In genomic region chr2:28276076-28276618, GRCh38 we compare ENCODE assay signal across 9 cellular contexts.
DNase-seq lines count a peak whose midpoint lies in the region; ATAC-seq and TF ChIP-seq lines count a peak whose summit lies in the region.
"Had no signal": no experiment of that assay in that cellular context is flagged by ENCODE, and none has a peak within 500 bp of the region (broad histone marks: within the 10 kb centered on the region; RNA-seq: fewer than 3 reads in every experiment).

No MANE protein-coding gene starts in this region.

- in situ Hi-C loops in mammary epithelial cell (cut with MboI; ENCODE audit: low sequenced_read_pairs in 2 of 2), result no loop called here

- H3K9me3 Mint-ChIP-seq in naive thymus-derived CD8-positive, alpha-beta T cell, result no peaks in the 10 kb centered on the region

- WGBS in mammary epithelial cell (ENCODE audit: low coverage, missing lambda C conversion rate), result 2% methylated on average over 11 of the region's 11 CpGs

- H3K27me3 ChIP-seq in mammary epithelial cell (ENCODE audit: insufficient read depth, low read length), result no peaks in the 10 kb centered on the region

- no peak overlapping the region for H3K4me3 Mint-ChIP-seq in naive thymus-derived CD8-positive, alpha-beta T cell

- H3K4me1 Mint-ChIP-seq in naive thymus-derived CD8-positive, alpha-beta T cell, result peaks cover 1 to 27% (median 7%) of the 10 kb centered on the region in 4 donors

- dilution Hi-C loops in mammary epithelial cell (cut with HindIII; ENCODE audit: low sequenced_read_pairs), result no loop called here

- no peaks in the 10 kb centered on the region for H4K20me1 ChIP-seq in mammary epithelial cell (ENCODE audit: insufficient read depth, low read length)

- ATAC-seq in GM18907 (IDR thresholded peaks at IDR 0.05; ENCODE audit: unreplicated experiment) (peak; percentile 73), GM19324 (IDR thresholded peaks at IDR 0.05; ENCODE audit: low FRiP score, unreplicated experiment) (no peak)
- ATAC-seq in naive thymus-derived CD8-positive, alpha-beta T cell, result no peak

- CTCF ChIA-PET in mammary epithelial cell (lab: Charles Lee; ENCODE audit: low non-redundant PET), result no interaction called here

- H3K4me2 ChIP-seq in mammary epithelial cell (ENCODE audit: insufficient read depth, low read depth, low read length), result peak overlapping the region; percentile 69

- H3K27ac ChIP-seq in mammary epithelial cell (ENCODE audit: insufficient read depth, low read depth, low read length), result peak overlapping the region; percentile 90
- H3K27ac ChIP-seq: HL-60 had no signal

- peaks cover 4 to 20% (median 8%) of the 10 kb centered on the region in 3 donors for H3K36me3 Mint-ChIP-seq in naive thymus-derived CD8-positive, alpha-beta T cell

- H3K36me3 ChIP-seq in mammary epithelial cell (ENCODE audit: insufficient read depth, low read length), result no peaks in the 10 kb centered on the region

- intact Hi-C loops in mammary epithelial cell (cut with micrococcal nuclease), result loop anchor here (1.0 to 5.0 kb wide), 2 partner anchors 104 to 115 kb away; no protein-coding TSS in a partner anchor

- TF ChIP-seq CTCF in AG09319 (IDR thresholded peaks at IDR 0.05; ENCODE audit: low read depth, low read length) (no peak), mammary epithelial cell (conservative IDR thresholded peaks at IDR 0.05 in 1 of 2, IDR thresholded peaks at IDR 0.05 in 1 of 2; ENCODE audit: extremely low read depth in 1 of 2, insufficient read depth in 1 of 2, low read depth in 1 of 2, low read length in 2 of 2) (no peak)

- H3K4me3 ChIP-seq in mammary epithelial cell (replicated peaks in 1 of 3; ENCODE audit: insufficient read depth in 1 of 3, low read depth in 2 of 3, low read length in 3 of 3), result no peak overlapping the region

- H3K79me2 ChIP-seq in mammary epithelial cell (ENCODE audit: insufficient read depth, low read length), result no peaks in the 10 kb centered on the region

- peak overlapping the region; percentile 78 for H3K9ac ChIP-seq in mammary epithelial cell (ENCODE audit: insufficient read depth, low read length)

- peak overlapping the region; percentile 49 for H2AFZ ChIP-seq in mammary epithelial cell (ENCODE audit: low read depth, low read length)

- no TSS peak for BruUV-seq in mammary epithelial cell (replicated peaks; lab: Mats Ljungman, UMichigan)

- H3K27ac Mint-ChIP-seq in naive thymus-derived CD8-positive, alpha-beta T cell, result no peak overlapping the region

- peaks cover 34% of the 10 kb centered on the region for H3K4me1 ChIP-seq in mammary epithelial cell (ENCODE audit: insufficient read depth, low read length)

- DNase-seq in AG09319 (ENCODE audit: extremely low read depth, low read depth) (peak; percentile 87), NCI-H2227 (lab: John Stamatoyannopoulos, UW; ENCODE audit: unreplicated experiment) (peak; percentile 44), mammary epithelial cell (peak; percentile 98), myocyte (ENCODE audit: low read depth) (peak; percentile 74), activated gamma-delta T cell (lab: John Stamatoyannopoulos, UW) (no peak)
- DNase-seq in naive thymus-derived CD8-positive, alpha-beta T cell, result no peak

- H3K27me3 Mint-ChIP-seq in naive thymus-derived CD8-positive, alpha-beta T cell, result no peaks in the 10 kb centered on the region

- POLR2A ChIA-PET in naive thymus-derived CD8-positive, alpha-beta T cell (lab: Charles Lee), result no interaction called here

- no peaks in the 10 kb centered on the region for H3K9me3 ChIP-seq in mammary epithelial cell (replicated peaks; ENCODE audit: insufficient read depth, low read length)

Comparison
In these comparisons a context has a peak if more than half of its experiments do, and no peak if none do; other contexts are left out.
1. DNase-seq: peak in AG09319 (single experiment), NCI-H2227 (single experiment), mammary epithelial cell (single experiment) and myocyte (single experiment); none in naive thymus-derived CD8-positive, alpha-beta T cell (0 of 10) and activated gamma-delta T cell (single experiment).